23 cellular contexts compared by ENCODE assay signal in the genomic region with DNA sequence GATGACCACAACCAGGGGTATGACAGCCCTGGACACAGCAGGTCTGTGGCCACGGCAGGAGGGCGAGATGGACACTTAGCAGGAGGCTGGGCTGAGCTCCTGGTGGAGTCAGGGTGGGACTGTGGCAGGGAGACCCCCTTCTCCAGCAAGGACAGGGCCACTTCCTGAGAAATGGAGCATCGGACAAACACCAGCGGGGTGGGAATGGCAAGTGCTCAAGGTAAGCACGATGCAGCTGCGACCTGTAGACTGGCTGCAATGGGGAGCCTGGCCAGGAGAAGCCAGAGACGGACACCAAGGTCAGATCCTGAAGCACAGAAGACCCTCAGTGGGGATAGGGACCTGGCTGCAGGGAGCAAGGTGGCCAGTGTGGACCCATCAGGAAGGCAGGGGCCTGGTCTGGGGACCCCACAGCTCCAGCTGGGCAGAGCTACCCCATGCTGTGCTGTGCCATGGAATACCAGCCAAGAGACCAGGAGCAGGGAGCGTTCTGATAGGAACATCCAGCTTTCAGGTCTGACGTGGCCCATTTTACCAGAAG. TPM values are rescaled to one million over a fixed set of nuclear protein-coding genes. Genes with fewer than 3 reads are reported as not detected.
DNase-seq lines count a peak whose midpoint lies in the region; ATAC-seq and TF ChIP-seq lines count a peak whose summit lies in the region.
"Had no signal": no experiment of that assay in that cellular context is flagged by ENCODE, and none has a peak within 500 bp of the region (broad histone marks: within the 10 kb centered on the region; RNA-seq: fewer than 3 reads in every experiment).

No MANE protein-coding gene starts in this region.

- no peak overlapping the region for H3K9ac ChIP-seq in Karpas-422 (ENCODE audit: low read length)
- H3K9ac ChIP-seq: GM23248 had no signal

- no peaks in the 10 kb centered on the region for H3K9me3 Mint-ChIP-seq in nephron
- H3K9me3 Mint-ChIP-seq in stimulated activated naive B cell treated with anti-CD40 and anti-IgM and Interleukin-4, amounts not matched to agents 10 μg/mL and 1 μg/mL and 100 μg/mL, for 72 hours = no peaks in the 10 kb centered on the region
- H3K9me3 Mint-ChIP-seq: CD4-positive, alpha-beta T cell had no signal

- peaks cover 37% of the 10 kb centered on the region for H3K4me1 Mint-ChIP-seq in nephron
- H3K4me1 Mint-ChIP-seq in stimulated activated naive B cell treated with anti-CD40 and anti-IgM and Interleukin-4, amounts not matched to agents 10 μg/mL and 1 μg/mL and 100 μg/mL, for 72 hours = peaks cover 11 to 16% of the 10 kb centered on the region in 2 donors

- no peaks in the 10 kb centered on the region for H3K27me3 Mint-ChIP-seq in nephron (ENCODE audit: low read depth)
- no peaks in the 10 kb centered on the region for H3K27me3 Mint-ChIP-seq in stimulated activated naive B cell treated with anti-CD40 and anti-IgM and Interleukin-4, amounts not matched to agents 10 μg/mL and 1 μg/mL and 100 μg/mL, for 72 hours
- H3K27me3 Mint-ChIP-seq: CD4-positive, alpha-beta T cell had no signal

- H3K27ac ChIP-seq in Karpas-422 (ENCODE audit: low read length) = peak overlapping the region; percentile 22; the same call in 1 of the 2 replicates
- H3K27ac ChIP-seq in caudate nucleus (ENCODE audit: low read depth, low read length) = peak overlapping the region; percentile 100
- H3K27ac ChIP-seq: GM23248, PC-9 had no signal

- ATAC-seq in stimulated activated naive B cell treated with anti-CD40 and anti-IgM and Interleukin-4, amounts not matched to agents 10 μg/mL and 1 μg/mL and 100 μg/mL, for 72 hours (replicated peaks) = no peak
- no peak for ATAC-seq in HG03354 (IDR thresholded peaks at IDR 0.05; ENCODE audit: poor library complexity, severe bottlenecking, unreplicated experiment)

- H3K36me3 Mint-ChIP-seq in nephron (ENCODE audit: low read depth) = no peaks in the 10 kb centered on the region
- H3K36me3 Mint-ChIP-seq in stimulated activated naive B cell treated with anti-CD40 and anti-IgM and Interleukin-4, amounts not matched to agents 10 μg/mL and 1 μg/mL and 100 μg/mL, for 72 hours = peaks cover 0 to under 1% of the 10 kb centered on the region in 2 donors

- TF ChIP-seq CTCF in nephron (IDR thresholded peaks at IDR 0.05; ENCODE audit: unreplicated experiment in 3 of 3) = no peak

- H3K4me2 ChIP-seq in Karpas-422 (ENCODE audit: low read depth, low read length, poor library complexity, severe bottlenecking) = no peak overlapping the region
- H3K4me2 ChIP-seq: PC-9 had no signal

- peak overlapping the region in 2 of 3 experiments; percentile 39 to 72 for H3K27ac Mint-ChIP-seq in nephron
- peak overlapping the region; percentile 69 for H3K27ac Mint-ChIP-seq in stimulated activated naive B cell treated with anti-CD40 and anti-IgM and Interleukin-4, amounts not matched to agents 10 μg/mL and 1 μg/mL and 100 μg/mL, for 72 hours
- H3K27ac Mint-ChIP-seq: CD4-positive, alpha-beta T cell had no signal

- no peaks in the 10 kb centered on the region for H3K27me3 ChIP-seq in Karpas-422 (ENCODE audit: low read length)
- H3K27me3 ChIP-seq: MG63 had no signal

- H3K4me3 Mint-ChIP-seq in nephron = no peak overlapping the region
- no peak overlapping the region for H3K4me3 Mint-ChIP-seq in stimulated activated naive B cell treated with anti-CD40 and anti-IgM and Interleukin-4, amounts not matched to agents 10 μg/mL and 1 μg/mL and 100 μg/mL, for 72 hours
- H3K4me3 Mint-ChIP-seq: CD4-positive, alpha-beta T cell had no signal

- H3K36me3 ChIP-seq in Karpas-422 (ENCODE audit: insufficient read depth, low read length) = no peaks in the 10 kb centered on the region
- H3K36me3 ChIP-seq: MG63 had no signal

- H3K9me2 ChIP-seq in Karpas-422 (replicated peaks; ENCODE audit: insufficient read depth, low read length) = no peaks in the 10 kb centered on the region

- no peak overlapping the region for H3K4me3 ChIP-seq in Karpas-422 (ENCODE audit: low read length)
- H3K4me3 ChIP-seq: GM23248, MG63, PC-9 had no signal

- H4K20me1 ChIP-seq in Karpas-422 (ENCODE audit: insufficient read depth, low read depth, low read length) = no peaks in the 10 kb centered on the region

- no peaks in the 10 kb centered on the region for H3K79me2 ChIP-seq in Karpas-422 (ENCODE audit: low read length)

- H3K9me3 ChIP-seq in Karpas-422 (ENCODE audit: low read length) = no peaks in the 10 kb centered on the region
- H3K9me3 ChIP-seq: MG63 had no signal

- no peak overlapping the region for H2AFZ ChIP-seq in Karpas-422 (ENCODE audit: low read length)
- H2AFZ ChIP-seq: GM23248, PC-9 had no signal

- H3K4me1 ChIP-seq in Karpas-422 (ENCODE audit: low read length) = peaks cover 35% of the 10 kb centered on the region

- DNase-seq in Karpas-422 (no peak), caudate nucleus (lab: John Stamatoyannopoulos, UW) (no peak), COLO829 (ENCODE audit: low spot score) (no peak), HCEC 1CT (no peak)
- no peak for DNase-seq in stimulated activated naive B cell treated with anti-CD40 and anti-IgM and Interleukin-4, amounts not matched to agents 10 μg/mL and 1 μg/mL and 100 μg/mL, for 72 hours
- DNase-seq in effector CD4-positive, alpha-beta T cell = no peak
- DNase-seq: CD4-positive, alpha-beta T cell; GM23248; H7; KBM-7; MG63; NCI-H146; NCI-H1930; NCI-H774; NK-92 treated with Interleukin-12 subunit alpha and Interleukin-12 subunit beta, amount 100 ng/mL, for 24 hours; PC-9 had no signal

RNA-seq across cellular contexts. Expression of gene RSPH14, which starts 29.2 kb away (rescaled TPM):
- total RNA-seq in Karpas-422 (2014; rRNA removed; shearing (Covaris generic); ENCODE audit: low replicate concordance) = 2.6 and 3.1 TPM in 2 replicates
- total RNA-seq: A172, Daoy, G401, GM23248, H7, Right ventricle myocardium superior, SK-MEL-5 had no signal

RNA-seq across cellular contexts. Expression of gene RAB36, which starts 32.7 kb away (rescaled TPM):
- 4.0 and 10.6 TPM in 2 replicates for total RNA-seq in Karpas-422 (2014; rRNA removed; shearing (Covaris generic); ENCODE audit: low replicate concordance)

RNA-seq across cellular contexts. Expression of gene GNAZ, which starts 42.2 kb away (rescaled TPM):
- total RNA-seq in Karpas-422 (2014; rRNA removed; shearing (Covaris generic); ENCODE audit: low replicate concordance) = 33.0 and 33.8 TPM in 2 replicates
